In genomic region chr17:75525806-75526554, GRCh38 we compare ENCODE assay signal across 8 cellular contexts. TPM values are rescaled to one million over a fixed set of nuclear protein-coding genes. Genes with fewer than 3 reads are reported as not detected.
DNase-seq lines count a peak whose midpoint lies in the region; TF ChIP-seq lines count a peak whose summit lies in the region.

No MANE protein-coding gene starts in this region.

- peak overlapping the region; percentile 61 for H3K4me3 ChIP-seq in HUES6 (ENCODE audit: low read depth, low read length)
- peak overlapping the region; percentile 63 to 71 (median 70) for H3K4me3 ChIP-seq in breast epithelium
- H3K4me3 ChIP-seq in mononuclear cell (ENCODE audit: low read length): peak overlapping the region; percentile 51

- H3K27ac ChIP-seq in HUES6 (ENCODE audit: low read depth, low read length) (no peak overlapping the region), breast epithelium (peak overlapping the region; percentile 73 to 80)

- no peak for TF ChIP-seq POLR2A in breast epithelium (IDR thresholded peaks at IDR 0.05)

- DNase-seq in DMS 273 (lab: John Stamatoyannopoulos, UW; ENCODE audit: unreplicated experiment) (peak; percentile 45), DMS 273 treated with DMSO at 0.1 percent for 48 hours (lab: John Stamatoyannopoulos, UW) (no peak), breast epithelium (ENCODE audit: low spot score in 2 of 2) (no peak), KG1 (lab: John Stamatoyannopoulos, UW) (no peak), occipital lobe (lab: John Stamatoyannopoulos, UW) (no peak)
- DNase-seq in stimulated activated naive CD4-positive, alpha-beta T cell treated with Interleukin-2 at 50 U/mL for 16 hours (lab: John Stamatoyannopoulos, UW): no peak

- H3K9me3 ChIP-seq in HUES6 (ENCODE audit: control insufficient read depth, insufficient read depth, low read depth, low read length) (no peaks in the 10 kb centered on the region), breast epithelium (no peaks in the 10 kb centered on the region), mononuclear cell (ENCODE audit: low read depth, low read length) (no peaks in the 10 kb centered on the region)

- H3K36me3 ChIP-seq in HUES6 (ENCODE audit: control insufficient read depth, insufficient read depth, low read length) (peaks cover 25% of the 10 kb centered on the region), breast epithelium (no peaks in the 10 kb centered on the region)

- peak overlapping the region; percentile 27 for H3K9ac ChIP-seq in HUES6 (ENCODE audit: low read length)

- H3K4me1 ChIP-seq in HUES6 (ENCODE audit: control insufficient read depth, insufficient read depth, low read length) (peaks cover 18% of the 10 kb centered on the region), breast epithelium (no peaks in the 10 kb centered on the region), mononuclear cell (ENCODE audit: insufficient read depth, low read length) (peaks cover 24% of the 10 kb centered on the region)

- intact Hi-C loops in breast epithelium (cut with DNase I; ENCODE audit: low total_unique reads): loop anchor here (10.0 kb wide), 1 partner anchor 101 kb away; no protein-coding TSS in a partner anchor

- no peak for TF ChIP-seq CTCF in breast epithelium (IDR thresholded peaks at IDR 0.05)

- H3K27me3 ChIP-seq in HUES6 (ENCODE audit: control insufficient read depth, insufficient read depth, low read length): peaks cover 15% of the 10 kb centered on the region
- H3K27me3 ChIP-seq in breast epithelium: no peaks in the 10 kb centered on the region
- H3K27me3 ChIP-seq in mononuclear cell (ENCODE audit: insufficient read depth, low read length): peaks cover 5% of the 10 kb centered on the region

RNA-seq across cellular contexts. Expression of gene LLGL2, which starts 0.5 kb away (rescaled TPM):
- total RNA-seq in breast epithelium (10 to 100 TPM in 2 of 3 donors, 1 to 10 TPM in 1; 4.6 to 60.2 (median 52.4) TPM), mononuclear cell (13.2 TPM), occipital lobe (2.7 TPM)

RNA-seq across cellular contexts. Expression of gene TSEN54, which starts 9.7 kb away (rescaled TPM):
- total RNA-seq in breast epithelium (10 to 100 TPM; 18.4 to 34.7 (median 31.2) TPM), mononuclear cell (14.7 TPM), occipital lobe (8.1 TPM)

RNA-seq across cellular contexts. Expression of gene CASKIN2, which starts 10.6 kb away (rescaled TPM):
- total RNA-seq in breast epithelium (10 to 100 TPM in 2 of 3 donors, 1 to 10 TPM in 1; 10.0 to 23.3 (median 14.6) TPM), mononuclear cell (0.10 TPM), occipital lobe (4.8 TPM)
